13 cellular contexts compared by ENCODE assay signal in genomic region chr9:128828267-128828666, GRCh38. TPM values are rescaled to one million over a fixed set of nuclear protein-coding genes. Genes with fewer than 3 reads are reported as not detected.
DNase-seq lines count a peak whose midpoint lies in the region; ATAC-seq and TF ChIP-seq lines count a peak whose summit lies in the region.
"Had no signal": no experiment of that assay in that cellular context is flagged by ENCODE, and none has a peak within 500 bp of the region (broad histone marks: within the 10 kb centered on the region; RNA-seq: fewer than 3 reads in every experiment).

No MANE protein-coding gene starts in this region.

- H3K4me3 Mint-ChIP-seq in activated T-helper 2 cell treated with anti-CD3 and anti-CD28 coated beads, Interferon-gamma antibody, Interleukin-2, Interleukin-4, amounts not matched to agents 10 μg/mL and 5 μg/mL and 100 μg/mL, durations not matched to agents 14 hours and 24 hours and 36 hours (ENCODE audit: low read depth) = peak overlapping the region; percentile 98
- H3K4me3 Mint-ChIP-seq in naive B cell = peak overlapping the region; percentile 94 to 99 (median 97)
- peak overlapping the region in 1 of 2 donors; percentile 47 for H3K4me3 Mint-ChIP-seq in CD14-positive monocyte

- peak overlapping the region; percentile 86 for H3K27ac ChIP-seq in C4-2B

- H3K27ac Mint-ChIP-seq in activated T-helper 2 cell treated with anti-CD3 and anti-CD28 coated beads, Interferon-gamma antibody, Interleukin-2, Interleukin-4, amounts not matched to agents 10 μg/mL and 5 μg/mL and 100 μg/mL, durations not matched to agents 14 hours and 24 hours and 36 hours = peak overlapping the region; percentile 89
- H3K27ac Mint-ChIP-seq in naive B cell = peak overlapping the region in 2 of 6 donors; percentile 78 to 90
- H3K27ac Mint-ChIP-seq in CD14-positive monocyte = no peak overlapping the region

- H3K4me1 Mint-ChIP-seq in activated T-helper 2 cell treated with anti-CD3 and anti-CD28 coated beads, Interferon-gamma antibody, Interleukin-2, Interleukin-4, amounts not matched to agents 10 μg/mL and 5 μg/mL and 100 μg/mL, durations not matched to agents 14 hours and 24 hours and 36 hours (ENCODE audit: low read depth) = peaks cover 16% of the 10 kb centered on the region
- H3K4me1 Mint-ChIP-seq in naive B cell (peaks cover 18 to 21% (median 21%) of the 10 kb centered on the region in 3 donors), CD14-positive monocyte (peaks cover 15% of the 10 kb centered on the region)

- H3K4me3 ChIP-seq in HFF-Myc (replicated peaks; ENCODE audit: low read depth, low read length) = peak overlapping the region; percentile 96

- DNase-seq in HFF-Myc (ENCODE audit: extremely low read depth, low read depth) (no peak), naive B cell (no peak), NCI-H1436 (lab: John Stamatoyannopoulos, UW) (no peak), CD14-positive monocyte (ENCODE audit: low spot score) (no peak), posterior vena cava (ENCODE audit: low spot score) (no peak), DMS153 (lab: John Stamatoyannopoulos, UW) (no peak)
- no peak for DNase-seq in activated T-helper 2 cell treated with anti-CD3 and anti-CD28 coated beads, Interferon-gamma antibody, Interleukin-2, Interleukin-4, amounts not matched to agents 10 μg/mL and 5 μg/mL and 100 μg/mL, durations not matched to agents 14 hours and 24 hours and 36 hours (ENCODE audit: low spot score)
- DNase-seq: NCI-H1417 treated with DMSO at 0.1 percent for 48 hours; SIG-M5; small intestine; stimulated activated naive CD4-positive, alpha-beta T cell treated with Interleukin-2 at 50 U/mL for 16 hours had no signal

- no peak for ATAC-seq in naive B cell (ENCODE audit: low read depth in 2 of 2)
- ATAC-seq: left lobe of liver had no signal

- H3K36me3 Mint-ChIP-seq in activated T-helper 2 cell treated with anti-CD3 and anti-CD28 coated beads, Interferon-gamma antibody, Interleukin-2, Interleukin-4, amounts not matched to agents 10 μg/mL and 5 μg/mL and 100 μg/mL, durations not matched to agents 14 hours and 24 hours and 36 hours (ENCODE audit: low read depth) = peaks cover 58% of the 10 kb centered on the region
- H3K36me3 Mint-ChIP-seq in naive B cell (no peaks in the 10 kb centered on the region), CD14-positive monocyte (peaks cover 30 to 49% of the 10 kb centered on the region in 2 donors)

- no peaks in the 10 kb centered on the region for H3K27me3 Mint-ChIP-seq in activated T-helper 2 cell treated with anti-CD3 and anti-CD28 coated beads, Interferon-gamma antibody, Interleukin-2, Interleukin-4, amounts not matched to agents 10 μg/mL and 5 μg/mL and 100 μg/mL, durations not matched to agents 14 hours and 24 hours and 36 hours (ENCODE audit: low read depth)
- no peaks in the 10 kb centered on the region for H3K27me3 Mint-ChIP-seq in naive B cell
- peaks cover 0 to 4% (median 0%) of the 10 kb centered on the region in 3 donors for H3K27me3 Mint-ChIP-seq in CD14-positive monocyte (ENCODE audit: low read depth in 3 of 3)

- no peak; the same call in 1 of the 2 replicates for TF ChIP-seq CTCF in C4-2B (conservative IDR thresholded peaks at IDR 0.05)
- no peak for TF ChIP-seq CTCF in HFF-Myc (IDR thresholded peaks at IDR 0.05; ENCODE audit: low read depth, low read length, missing control alignments)
- no peak for TF ChIP-seq CTCF in CD14-positive monocyte (IDR thresholded peaks at IDR 0.05)

- intact Hi-C loops in activated T-helper 2 cell treated with anti-CD3 and anti-CD28 coated beads, Interferon-gamma antibody, Interleukin-2, Interleukin-4, amounts not matched to agents 10 μg/mL and 5 μg/mL and 100 μg/mL, durations not matched to agents 14 hours and 24 hours and 36 hours (cut with micrococcal nuclease) = loop anchor here (5.0 kb wide), 1 partner anchor 56 kb away; the partner anchor contains the start of gene ZER1
- intact Hi-C loops in CD14-positive monocyte (cut with micrococcal nuclease) (no loop called here), posterior vena cava (cut with DNase I) (no loop called here)

- no peaks in the 10 kb centered on the region for H3K9me3 Mint-ChIP-seq in activated T-helper 2 cell treated with anti-CD3 and anti-CD28 coated beads, Interferon-gamma antibody, Interleukin-2, Interleukin-4, amounts not matched to agents 10 μg/mL and 5 μg/mL and 100 μg/mL, durations not matched to agents 14 hours and 24 hours and 36 hours
- H3K9me3 Mint-ChIP-seq in naive B cell (no peaks in the 10 kb centered on the region), CD14-positive monocyte (no peaks in the 10 kb centered on the region)

RNA-seq across cellular contexts. Expression of gene SPOUT1, which starts 1.3 kb away (rescaled TPM):
- 126 and 127 TPM in 2 replicates for total RNA-seq in activated T-helper 2 cell treated with anti-CD3 and anti-CD28 coated beads, Interferon-gamma antibody, Interleukin-2, Interleukin-4, amounts not matched to agents 10 μg/mL and 5 μg/mL and 100 μg/mL, durations not matched to agents 14 hours and 24 hours and 36 hours
- polyA plus RNA-seq in naive B cell (ENCODE audit: low read depth in 6 of 6) (10 to 100 TPM; 38.6 to 60.4 (median 52.5) TPM), CD14-positive monocyte (10 to 100 TPM; 25.7 to 29.9 TPM)
- 10 to 100 TPM; 23.3 to 24.8 TPM for total RNA-seq in posterior vena cava

RNA-seq across cellular contexts. Expression of gene ENDOG, which starts 10.0 kb away (rescaled TPM):
- total RNA-seq in activated T-helper 2 cell treated with anti-CD3 and anti-CD28 coated beads, Interferon-gamma antibody, Interleukin-2, Interleukin-4, amounts not matched to agents 10 μg/mL and 5 μg/mL and 100 μg/mL, durations not matched to agents 14 hours and 24 hours and 36 hours = 19.9 and 21.7 TPM in 2 replicates
- polyA plus RNA-seq in naive B cell (ENCODE audit: low read depth in 6 of 6) (10 to 100 TPM in 4 of 6 donors, 1 to 10 TPM in 2; 5.0 to 17.8 (median 14.7) TPM), CD14-positive monocyte (10 to 100 TPM; 13.0 to 24.6 TPM)
- 10 to 100 TPM; 15.8 to 16.6 TPM for total RNA-seq in posterior vena cava

RNA-seq across cellular contexts. Expression of gene TBC1D13, which starts 41.2 kb away (rescaled TPM):
- 20.5 and 24.2 TPM in 2 replicates for total RNA-seq in activated T-helper 2 cell treated with anti-CD3 and anti-CD28 coated beads, Interferon-gamma antibody, Interleukin-2, Interleukin-4, amounts not matched to agents 10 μg/mL and 5 μg/mL and 100 μg/mL, durations not matched to agents 14 hours and 24 hours and 36 hours
- polyA plus RNA-seq in naive B cell (ENCODE audit: low read depth in 6 of 6) = 10 to 100 TPM; 23.8 to 39.7 (median 25.6) TPM
- 10 to 100 TPM in 1 of 2 donors, 1 to 10 TPM in 1; 9.9 to 13.8 TPM for polyA plus RNA-seq in CD14-positive monocyte
- total RNA-seq in posterior vena cava = 10 to 100 TPM; 19.2 to 21.3 TPM

RNA-seq across cellular contexts. Expression of gene KYAT1, which starts 53.5 kb away (rescaled TPM):
- total RNA-seq in activated T-helper 2 cell treated with anti-CD3 and anti-CD28 coated beads, Interferon-gamma antibody, Interleukin-2, Interleukin-4, amounts not matched to agents 10 μg/mL and 5 μg/mL and 100 μg/mL, durations not matched to agents 14 hours and 24 hours and 36 hours = 13.6 and 14.0 TPM in 2 replicates
- polyA plus RNA-seq in naive B cell (ENCODE audit: low read depth in 6 of 6) (1 to 10 TPM; 7.0 to 9.7 (median 8.5) TPM), CD14-positive monocyte (1 to 10 TPM; 2.4 to 4.5 TPM)
- 1 to 10 TPM; 5.1 to 5.5 TPM for total RNA-seq in posterior vena cava

RNA-seq across cellular contexts. Expression of gene LRRC8A, which starts 53.7 kb away (rescaled TPM):
- total RNA-seq in activated T-helper 2 cell treated with anti-CD3 and anti-CD28 coated beads, Interferon-gamma antibody, Interleukin-2, Interleukin-4, amounts not matched to agents 10 μg/mL and 5 μg/mL and 100 μg/mL, durations not matched to agents 14 hours and 24 hours and 36 hours = 24.9 and 25.4 TPM in 2 replicates
- polyA plus RNA-seq in naive B cell (ENCODE audit: low read depth in 6 of 6) = 10 to 100 TPM in 5 of 6 donors, 1 to 10 TPM in 1; 8.7 to 25.5 (median 14.6) TPM
- 10 to 100 TPM in 1 of 2 donors, 1 to 10 TPM in 1; 7.8 to 10.8 TPM for polyA plus RNA-seq in CD14-positive monocyte
- 10 to 100 TPM; 49.1 to 58.3 TPM for total RNA-seq in posterior vena cava
